ENCODE assay signal across 1 cellular context in genomic region chr21:31908106-31909031, GRCh38.
TF ChIP-seq lines count a peak whose summit lies in the region.

No MANE protein-coding gene starts in this region.

TF ChIP-seq in WTC11, 78 proteins besides CTCF, POLR2A, EP300 and RAD21 (continued from another document):
- TF ChIP-seq PREB (CRISPR knock-in tag; IDR thresholded peaks at IDR 0.05; ENCODE audit: borderline replicate concordance) (no peak), MLX (CRISPR knock-in tag; IDR thresholded peaks at IDR 0.05) (no peak), ZNF219 (CRISPR knock-in tag; IDR thresholded peaks at IDR 0.05; ENCODE audit: borderline replicate concordance) (no peak), NR3C1 (CRISPR knock-in tag; conservative IDR thresholded peaks at IDR 0.05; ENCODE audit: low read depth) (no peak), ARID4B (CRISPR knock-in tag; IDR thresholded peaks at IDR 0.05; ENCODE audit: borderline replicate concordance) (no peak), ZNF396 (CRISPR knock-in tag; IDR thresholded peaks at IDR 0.05; ENCODE audit: borderline replicate concordance) (no peak), CBFB (CRISPR knock-in tag; IDR thresholded peaks at IDR 0.05; ENCODE audit: low read depth) (no peak), ZNF121 (CRISPR knock-in tag; IDR thresholded peaks at IDR 0.05) (no peak)
